18 cellular contexts compared by ENCODE assay signal in genomic region chr2:161961046-161961445, GRCh38.
"Had no signal": no experiment of that assay in that cellular context is flagged by ENCODE, and none has a peak within 500 bp of the region (broad histone marks: within the 10 kb centered on the region; RNA-seq: fewer than 3 reads in every experiment).

No MANE protein-coding gene starts in this region.

- H3K27ac Mint-ChIP-seq: activated CD4-positive, alpha-beta memory T cell treated with anti-CD3 and anti-CD28 coated beads, Interleukin-2, amount 10 ng/mL, durations not matched to agents 7 days and 5 days; activated T-cell treated with anti-CD3 and anti-CD28 coated beads, Interleukin-2, amount 50 U/mL, for 72 hours; memory B cell; nephron progenitor cell; T-helper 17 cell had no signal

- DNase-seq: activated CD4-positive, alpha-beta memory T cell treated with anti-CD3 and anti-CD28 coated beads, Interleukin-2, amount 10 ng/mL, durations not matched to agents 7 days and 5 days; activated CD4-positive, alpha-beta T cell treated with anti-CD3 and anti-CD28 coated beads for 1 hour; activated CD8-positive, alpha-beta memory T cell treated with anti-CD3 and anti-CD28 coated beads, Interleukin-2, amount 50 U/mL, for 4 hours; activated naive CD4-positive, alpha-beta T cell; activated T-cell treated with anti-CD3 and anti-CD28 coated beads, Interleukin-2, amount 50 U/mL, for 72 hours; esophagus squamous epithelium; foreskin keratinocyte; head of caudate nucleus; left colon; nephron progenitor cell; spleen; stimulated activated CD4-positive, alpha-beta T cell treated with anti-CD3 and anti-CD28 coated beads, Interleukin-2, amount 100 ng/mL, for 24 hours; stimulated activated naive CD4-positive, alpha-beta T cell; substantia nigra; T-helper 17 cell; transverse colon had no signal

- H3K9me3 Mint-ChIP-seq: activated T-cell treated with anti-CD3 and anti-CD28 coated beads, Interleukin-2, amount 50 U/mL, for 72 hours; memory B cell; nephron progenitor cell had no signal

- H3K4me3 Mint-ChIP-seq: activated CD4-positive, alpha-beta memory T cell treated with anti-CD3 and anti-CD28 coated beads, Interleukin-2, amount 10 ng/mL, durations not matched to agents 7 days and 5 days; activated T-cell treated with anti-CD3 and anti-CD28 coated beads, Interleukin-2, amount 50 U/mL, for 72 hours; memory B cell; nephron progenitor cell; T-helper 17 cell had no signal

- H3K4me3 ChIP-seq: esophagus squamous epithelium, spleen, transverse colon had no signal

- H3K36me3 ChIP-seq: esophagus squamous epithelium, spleen, transverse colon had no signal

- H3K9me3 ChIP-seq: esophagus squamous epithelium, spleen, transverse colon had no signal

- H3K36me3 Mint-ChIP-seq: memory B cell had no signal

- H3K27me3 ChIP-seq: esophagus squamous epithelium, foreskin keratinocyte, spleen, transverse colon had no signal

- ATAC-seq: activated T-cell treated with anti-CD3 and anti-CD28 coated beads, Interleukin-2, amount 50 U/mL, for 72 hours; foreskin keratinocyte; left colon; sciatic nerve; T-helper 17 cell had no signal

- H3K4me1 Mint-ChIP-seq: memory B cell, nephron progenitor cell had no signal

- H3K27me3 Mint-ChIP-seq: activated CD4-positive, alpha-beta memory T cell treated with anti-CD3 and anti-CD28 coated beads, Interleukin-2, amount 10 ng/mL, durations not matched to agents 7 days and 5 days; memory B cell; T-helper 17 cell had no signal

- H3K27ac ChIP-seq: esophagus squamous epithelium, foreskin keratinocyte, spleen, transverse colon had no signal
